Comparison of ENCODE assay signal across 27 cellular contexts in genomic region chr4:153252122-153252521, GRCh38. TPM values are rescaled to one million over a fixed set of nuclear protein-coding genes. Genes with fewer than 3 reads are reported as not detected.
DNase-seq lines count a peak whose midpoint lies in the region; ATAC-seq, FAIRE-seq and TF ChIP-seq lines count a peak whose summit lies in the region.
"Had no signal": no experiment of that assay in that cellular context is flagged by ENCODE, and none has a peak within 500 bp of the region (broad histone marks: within the 10 kb centered on the region; RNA-seq: fewer than 3 reads in every experiment).

No MANE protein-coding gene starts in this region.

- no peaks in the 10 kb centered on the region for H3K9me3 ChIP-seq in neural progenitor cell (ENCODE audit: low read depth)
- H3K9me3 ChIP-seq: gastroesophageal sphincter, upper lobe of right lung had no signal

- H3K4me1 Mint-ChIP-seq in naive B cell (peaks cover 13 to 33% (median 21%) of the 10 kb centered on the region in 3 donors), neural progenitor cell (peaks cover 72% of the 10 kb centered on the region)

- H3K4me3 ChIP-seq in neural progenitor cell = no peak overlapping the region
- H3K4me3 ChIP-seq: coronary artery, gastroesophageal sphincter, upper lobe of right lung had no signal

- H3K9me3 Mint-ChIP-seq in naive B cell = no peaks in the 10 kb centered on the region
- H3K9me3 Mint-ChIP-seq in neural progenitor cell = no peaks in the 10 kb centered on the region
- H3K9me3 Mint-ChIP-seq: activated CD4-positive, alpha-beta memory T cell treated with anti-CD3 and anti-CD28 coated beads, Interleukin-2, amount 10 ng/mL, durations not matched to agents 7 days and 5 days; neural crest cell had no signal

- no peaks in the 10 kb centered on the region for H4K20me1 ChIP-seq in neural progenitor cell (ENCODE audit: low read depth)

- no peaks in the 10 kb centered on the region for H3K36me3 Mint-ChIP-seq in naive B cell
- H3K36me3 Mint-ChIP-seq in neural progenitor cell = peaks cover 15% of the 10 kb centered on the region

- no peak overlapping the region for H3K4me2 ChIP-seq in neural progenitor cell

- ATAC-seq in GM21447 (IDR thresholded peaks at IDR 0.05; ENCODE audit: unreplicated experiment) = peak; percentile 27
- peak; percentile 29 for ATAC-seq in HG03469 (IDR thresholded peaks at IDR 0.05; ENCODE audit: unreplicated experiment)
- ATAC-seq in naive B cell (ENCODE audit: low read depth in 2 of 2) = peak in 1 of 2 donors; percentile 6
- ATAC-seq: gastroesophageal sphincter, sciatic nerve, upper lobe of right lung had no signal

- no peak for TF ChIP-seq POLR2A in GM12891 (IDR thresholded peaks at IDR 0.05; ENCODE audit: low read depth, low read length)

- DNase-seq in GM12891 (ENCODE audit: insufficient read length, low spot score) (no peak), naive B cell (peak; percentile 20), NCI-H2081 treated with DMSO at 0.1 percent for 48 hours (lab: John Stamatoyannopoulos, UW) (no peak), NCI-H2171 treated with DMSO at 0.1 percent for 48 hours (lab: John Stamatoyannopoulos, UW) (no peak), neural progenitor cell (ENCODE audit: low spot score) (no peak)
- DNase-seq in activated CD4-positive, alpha-beta T cell treated with anti-CD3 and anti-CD28 coated beads, Interleukin-2, amount 50 U/mL, for 4 hours = no peak
- DNase-seq: ACHN; activated CD4-positive, alpha-beta memory T cell treated with anti-CD3 and anti-CD28 coated beads, Interleukin-2, amount 10 ng/mL, durations not matched to agents 7 days and 5 days; activated naive CD4-positive, alpha-beta T cell; activated T-cell treated with anti-CD3 and anti-CD28 coated beads for 4 hours; amniotic stem cell; C1 segment of cervical spinal cord; HCEC 1CT; hypothalamus; NCI-H2107; NCI-H510A; posterior cingulate gyrus; upper lobe of right lung had no signal

- H3K9ac ChIP-seq in neural progenitor cell = no peak overlapping the region

- peaks cover 38% of the 10 kb centered on the region for H3F3A ChIP-seq in neural progenitor cell (ENCODE audit: low read depth)

- peaks cover under 1% of the 10 kb centered on the region for H3K79me2 ChIP-seq in neural progenitor cell (ENCODE audit: low read depth)

- H3K27ac Mint-ChIP-seq in naive B cell (peak overlapping the region in 4 of 6 donors; percentile 4 to 96 (median 58)), neural progenitor cell (no peak overlapping the region)
- H3K27ac Mint-ChIP-seq: activated CD4-positive, alpha-beta memory T cell treated with anti-CD3 and anti-CD28 coated beads, Interleukin-2, amount 10 ng/mL, durations not matched to agents 7 days and 5 days had no signal

- peaks cover 8 to 17% (median 16%) of the 10 kb centered on the region in 3 donors for H3K27me3 Mint-ChIP-seq in naive B cell
- H3K27me3 Mint-ChIP-seq in neural progenitor cell (ENCODE audit: insufficient read depth, low read depth) = no peaks in the 10 kb centered on the region

- TF ChIP-seq CTCF in neural progenitor cell (IDR thresholded peaks at IDR 0.05) = no peak

- peak; percentile 38 for FAIRE-seq in GM12891 (lab: Jason Lieb, UNC)
- FAIRE-seq: bronchial epithelial cell, D721Med had no signal

- no peak overlapping the region for H3K27ac ChIP-seq in neural progenitor cell
- H3K27ac ChIP-seq: coronary artery, gastroesophageal sphincter, RWPE1, upper lobe of right lung had no signal

- no peak overlapping the region for H2AFZ ChIP-seq in neural progenitor cell (replicated peaks)

- H3K27me3 ChIP-seq in neural progenitor cell = no peaks in the 10 kb centered on the region
- H3K27me3 ChIP-seq: gastroesophageal sphincter, upper lobe of right lung had no signal

- H3K4me3 Mint-ChIP-seq in naive B cell = peak overlapping the region in 3 of 8 donors; percentile 0 to 36 (median 11)
- H3K4me3 Mint-ChIP-seq in neural progenitor cell = no peak overlapping the region
- H3K4me3 Mint-ChIP-seq: activated CD4-positive, alpha-beta memory T cell treated with anti-CD3 and anti-CD28 coated beads, Interleukin-2, amount 10 ng/mL, durations not matched to agents 7 days and 5 days; neural crest cell had no signal

- H3K4me1 ChIP-seq in neural progenitor cell = peaks cover 47% of the 10 kb centered on the region

- H3K36me3 ChIP-seq in neural progenitor cell = no peaks in the 10 kb centered on the region
- H3K36me3 ChIP-seq: gastroesophageal sphincter, upper lobe of right lung had no signal

TF ChIP-seq in GM12891, 5 proteins besides CTCF, POLR2A, EP300 and RAD21:
- TF ChIP-seq POLR2AphosphoS5 (IDR thresholded peaks at IDR 0.05; ENCODE audit: low read depth, low read length) (no peak), SPI1 (IDR thresholded peaks at IDR 0.05; ENCODE audit: low read depth, low read length) (peak; percentile 72)

RNA-seq across cellular contexts. Expression of gene TRIM2, which starts 47.9 kb away (rescaled TPM):
- polyA plus RNA-seq in GM12891 (2012; ENCODE audit: low read depth, missing spikeins) = 0.54 TPM
- 1 to 10 TPM in 5 of 6 donors, not detected in 1; 1.3 to 4.6 (median 2.6) TPM for polyA plus RNA-seq in naive B cell (ENCODE audit: low read depth in 6 of 6)
- total RNA-seq in neural progenitor cell (ENCODE audit: low replicate concordance) = 87.6 and 90.2 TPM in 2 replicates
